ENCODE assay signal across 11 cellular contexts in the genomic region with DNA sequence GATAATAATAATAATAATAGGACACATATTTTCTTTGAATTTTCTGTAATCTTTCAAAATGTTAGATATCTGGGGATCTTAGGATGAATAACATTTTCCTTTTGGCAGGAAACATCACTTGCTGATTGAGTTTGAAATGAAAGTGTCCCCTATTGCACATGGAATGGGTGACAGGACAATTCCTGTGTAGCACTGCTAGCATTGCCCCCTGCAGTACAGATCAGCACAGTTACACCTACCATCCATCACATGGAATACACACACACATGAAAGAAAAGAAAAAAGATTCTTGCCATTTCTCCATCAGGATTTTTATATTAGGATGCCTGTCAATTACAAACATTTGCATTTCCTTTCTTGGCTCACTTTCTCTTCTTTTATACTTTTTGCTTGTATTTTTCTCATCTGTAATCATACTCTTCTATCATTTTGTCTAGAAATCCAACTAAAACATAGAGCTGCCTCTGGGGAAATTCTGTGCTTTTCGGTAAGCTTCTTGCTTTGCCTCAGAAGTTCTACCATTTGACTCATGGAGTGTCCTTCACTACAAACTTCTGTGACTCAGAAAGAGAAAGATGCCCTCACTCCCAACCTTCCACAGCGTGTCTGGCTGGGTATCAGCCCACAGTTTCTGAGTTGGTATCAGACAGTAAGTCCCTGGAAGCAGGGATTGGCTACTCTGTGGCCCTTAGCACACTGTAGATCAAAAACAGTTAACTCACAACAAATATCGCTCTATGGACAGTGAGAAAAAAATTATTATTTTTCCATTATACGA.
DNase-seq lines count a peak whose midpoint lies in the region; ATAC-seq lines count a peak whose summit lies in the region.
"Had no signal": no experiment of that assay in that cellular context is flagged by ENCODE, and none has a peak within 500 bp of the region (broad histone marks: within the 10 kb centered on the region; RNA-seq: fewer than 3 reads in every experiment).

No MANE protein-coding gene starts in this region.

- peak; percentile 21 for DNase-seq in stimulated activated CD4-positive, alpha-beta T cell treated with anti-CD3 and anti-CD28 coated beads, Interleukin-1b, Interleukin-23, amount 100 ng/mL, for 48 hours
- DNase-seq in stimulated activated CD4-positive, alpha-beta T cell treated with anti-CD3 and anti-CD28 coated beads, Interleukin-2, amount 100 ng/mL, for 48 hours = no peak
- DNase-seq in amniotic epithelial cell (ENCODE audit: low read depth) (peak; percentile 76), T-cell (no peak), Kasumi-1 (lab: John Stamatoyannopoulos, UW) (no peak), substantia nigra (lab: John Stamatoyannopoulos, UW) (no peak), GDM1 (lab: John Stamatoyannopoulos, UW) (no peak)
- DNase-seq: effector CD8-positive, alpha-beta T cell; NCI-H2081; SJCRH30 had no signal

- POLR2A ChIA-PET in T-cell (lab: Charles Lee) = no interaction called here

- H3K27ac ChIP-seq in substantia nigra (ENCODE audit: low read depth, low read length, poor library complexity, severe bottlenecking) = no peak overlapping the region
- H3K27ac ChIP-seq: SJCRH30 had no signal

- no peaks in the 10 kb centered on the region for H3K9me3 Mint-ChIP-seq in T-cell

- CTCF ChIA-PET in T-cell (lab: Charles Lee) = interaction anchor here in 1 of 2 donors (0.6 kb wide), 2 partner anchors 145 to 398 kb away, joined by 3 read pairs; no protein-coding TSS in a partner anchor

- ATAC-seq in HG02973 (IDR thresholded peaks at IDR 0.05; ENCODE audit: unreplicated experiment) (peak; percentile 73), T-cell (replicated peaks in 1 of 4) (no peak)

- H3K36me3 Mint-ChIP-seq in T-cell = no peaks in the 10 kb centered on the region

- peaks cover 0 to 8% (median 0%) of the 10 kb centered on the region in 3 donors for H3K4me1 Mint-ChIP-seq in T-cell

- no peak overlapping the region for H3K4me3 Mint-ChIP-seq in T-cell

- no peak overlapping the region for H3K27ac Mint-ChIP-seq in T-cell

- H3K27me3 Mint-ChIP-seq in T-cell = peaks cover 0 to under 1% of the 10 kb centered on the region in 2 donors

Comparison
In these comparisons a context has a peak if more than half of its experiments do, and no peak if none do; other contexts are left out.
1. DNase-seq: peak in stimulated activated CD4-positive, alpha-beta T cell treated with anti-CD3 and anti-CD28 coated beads, Interleukin-1b, Interleukin-23, amount 100 ng/mL, for 48 hours (single experiment) and amniotic epithelial cell (single experiment); none in stimulated activated CD4-positive, alpha-beta T cell treated with anti-CD3 and anti-CD28 coated beads, Interleukin-2, amount 100 ng/mL, for 48 hours (0 of 2), T-cell (0 of 34), Kasumi-1 (0 of 2), substantia nigra (0 of 49) and GDM1 (single experiment).